ENCODE assay signal across 1 cellular context in genomic region chr1:182633657-182634281, GRCh38.
TF ChIP-seq lines count a peak whose summit lies in the region.

No MANE protein-coding gene starts in this region.

TF ChIP-seq in GM23338, 12 proteins besides CTCF, POLR2A, EP300 and RAD21 (continued from another document):
- TF ChIP-seq ZNF462 (CRISPR knock-in tag; IDR thresholded peaks at IDR 0.05), result no peak
